In genomic region chr11:125376117-125376516, GRCh38 we compare ENCODE assay signal across 9 cellular contexts.
DNase-seq lines count a peak whose midpoint lies in the region; ATAC-seq, FAIRE-seq and TF ChIP-seq lines count a peak whose summit lies in the region.
"Had no signal": no experiment of that assay in that cellular context is flagged by ENCODE, and none has a peak within 500 bp of the region (broad histone marks: within the 10 kb centered on the region; RNA-seq: fewer than 3 reads in every experiment).

No MANE protein-coding gene starts in this region.

- H3K36me3 ChIP-seq in BE2C, result no peaks in the 10 kb centered on the region

- no peaks in the 10 kb centered on the region for H3K9me3 ChIP-seq in BE2C

- no peak overlapping the region for H3K4me3 ChIP-seq in fibroblast of the aortic adventitia (ENCODE audit: low read depth, low read length)
- H3K4me3 ChIP-seq in BE2C (ENCODE audit: low read depth, low read length), result no peak overlapping the region

- no peak for TF ChIP-seq CTCF in fibroblast of the aortic adventitia (IDR thresholded peaks at IDR 0.05; ENCODE audit: insufficient read depth, low read length)
- TF ChIP-seq CTCF in omental fat pad (IDR thresholded peaks at IDR 0.05), result no peak
- no peak for TF ChIP-seq CTCF in BE2C (IDR thresholded peaks at IDR 0.05; ENCODE audit: low read depth, low read length)

- no peaks in the 10 kb centered on the region for H3K4me1 ChIP-seq in BE2C

- no peak for FAIRE-seq in GM19239 (lab: Jason Lieb, UNC)

- DNase-seq in DMS79 treated with DMSO at 0.1 percent for 48 hours (lab: John Stamatoyannopoulos, UW) (peak; percentile 71), NCI-H69 (lab: John Stamatoyannopoulos, UW) (peak; percentile 97), fibroblast of the aortic adventitia (ENCODE audit: low read depth) (peak; percentile 44), omental fat pad (ENCODE audit: low spot score) (peak; percentile 29), GM19239 (ENCODE audit: insufficient read length, low spot score) (no peak), BE2C (no peak)
- DNase-seq: activated B cell treated with CpG ODN at 0.5 μM for 24 hours had no signal

- H3K27me3 ChIP-seq in BE2C, result peaks cover 40% of the 10 kb centered on the region

- ATAC-seq in omental fat pad (ENCODE audit: low FRiP score) (peak; percentile 94), HG03196 (IDR thresholded peaks at IDR 0.05; ENCODE audit: unreplicated experiment) (no peak), SK-N-SH treated with all-trans-retinoic acid at 6 μM for 48 hours (no peak)

TF ChIP-seq in SK-N-SH treated with all-trans-retinoic acid at 6 μM for 48 hours, 23 proteins besides CTCF, POLR2A, EP300 and RAD21:
- TF ChIP-seq CSRNP3 (CRISPR knock-in tag; IDR thresholded peaks at IDR 0.05) (no peak), ISL1 (CRISPR knock-in tag; IDR thresholded peaks at IDR 0.05) (no peak)

Comparison
In these comparisons a context has a peak if more than half of its experiments do, and no peak if none do; other contexts are left out.
1. DNase-seq: peak in DMS79 treated with DMSO at 0.1 percent for 48 hours (single experiment), NCI-H69 (single experiment), fibroblast of the aortic adventitia (single experiment) and omental fat pad (single experiment); none in GM19239 (single experiment) and BE2C (single experiment).